In genomic region chr19:34253711-34254551, GRCh38 we compare ENCODE assay signal across 8 cellular contexts. TPM values are rescaled to one million over a fixed set of nuclear protein-coding genes. Genes with fewer than 3 reads are reported as not detected.
DNase-seq lines count a peak whose midpoint lies in the region; TF ChIP-seq lines count a peak whose summit lies in the region.

No MANE protein-coding gene starts in this region.

- H3K27ac ChIP-seq in neural cell (ENCODE audit: low read length) (peak overlapping the region; percentile 94), uterus (peak overlapping the region; percentile 95)

- no peaks in the 10 kb centered on the region for H4K20me1 ChIP-seq in neural cell (ENCODE audit: insufficient read depth)

- intact Hi-C loops in uterus (cut with DNase I; ENCODE audit: low total_unique reads): no loop called here

- no peaks in the 10 kb centered on the region for H3K9me2 ChIP-seq in neural cell (ENCODE audit: insufficient read depth, low read length)

- TF ChIP-seq POLR2A in uterus (IDR thresholded peaks at IDR 0.05): peak; percentile 83 to 86

- H3K36me3 ChIP-seq in neural cell (ENCODE audit: insufficient read depth, low read length): no peaks in the 10 kb centered on the region
- no peaks in the 10 kb centered on the region for H3K36me3 ChIP-seq in uterus

- H3K9ac ChIP-seq in neural cell (ENCODE audit: low read length): peak overlapping the region; percentile 91

- peak; percentile 10 for TF ChIP-seq RAD21 in neural cell (conservative IDR thresholded peaks at IDR 0.05)

- H3K27me3 ChIP-seq in neural cell (ENCODE audit: insufficient read depth, low read depth, low read length): no peaks in the 10 kb centered on the region
- H3K27me3 ChIP-seq in uterus: no peaks in the 10 kb centered on the region

- H3K4me3 ChIP-seq in HFF-Myc (replicated peaks; ENCODE audit: low read depth, low read length) (peak overlapping the region; percentile 70), fibroblast of the aortic adventitia (ENCODE audit: low read depth, low read length) (peak overlapping the region; percentile 80), neural cell (ENCODE audit: low read length) (peak overlapping the region; percentile 84), uterus (peak overlapping the region; percentile 90 to 92)

- peak overlapping the region; percentile 93 for H2AFZ ChIP-seq in neural cell (ENCODE audit: low read depth, low read length)

- no peak for TF ChIP-seq EP300 in neural cell (conservative IDR thresholded peaks at IDR 0.05; ENCODE audit: poor library complexity, severe bottlenecking)

- H3K4me2 ChIP-seq in neural cell (ENCODE audit: low read length): peak overlapping the region; percentile 73

- DNase-seq in SIG-M5 treated with dmso at 0.1 percent for 504 hours (lab: John Stamatoyannopoulos, UW; ENCODE audit: unreplicated experiment): peak; percentile 39
- no peak for DNase-seq in SIG-M5 (lab: John Stamatoyannopoulos, UW)
- no peak for DNase-seq in HFF-Myc (ENCODE audit: extremely low read depth, low read depth)
- DNase-seq in NCI-H146 treated with DMSO at 0.1 percent for 48 hours (lab: John Stamatoyannopoulos, UW; ENCODE audit: unreplicated experiment): peak; percentile 59
- DNase-seq in activated T-cell treated with anti-CD3 and anti-CD28 coated beads for 4 hours: peak; percentile 77
- DNase-seq in fibroblast of the aortic adventitia (ENCODE audit: low read depth): peak; percentile 35
- DNase-seq in uterus: peak; percentile 82 to 83

- no peak for TF ChIP-seq CTCF in HFF-Myc (IDR thresholded peaks at IDR 0.05; ENCODE audit: low read depth, low read length, missing control alignments)
- TF ChIP-seq CTCF in fibroblast of the aortic adventitia (IDR thresholded peaks at IDR 0.05; ENCODE audit: insufficient read depth, low read length): no peak
- no peak for TF ChIP-seq CTCF in neural cell (IDR thresholded peaks at IDR 0.05; ENCODE audit: poor library complexity, severe bottlenecking)
- TF ChIP-seq CTCF in uterus (IDR thresholded peaks at IDR 0.05): peak in 1 of 4 experiments; percentile 15

- H3K4me1 ChIP-seq in uterus: no peaks in the 10 kb centered on the region

- peaks cover 26% of the 10 kb centered on the region for H3K79me2 ChIP-seq in neural cell (replicated peaks; ENCODE audit: insufficient read depth, low read length)

- H3K9me3 ChIP-seq in neural cell (ENCODE audit: low read length) (no peaks in the 10 kb centered on the region), uterus (no peaks in the 10 kb centered on the region)

- H3F3A ChIP-seq in neural cell (ENCODE audit: insufficient read depth, low read length, poor library complexity, severe bottlenecking): no peaks in the 10 kb centered on the region

TF ChIP-seq in neural cell, 6 proteins besides CTCF, POLR2A, EP300 and RAD21:
- TF ChIP-seq TAF1 (IDR thresholded peaks at IDR 0.05; ENCODE audit: low read depth): no peak
- TF ChIP-seq REST (IDR thresholded peaks at IDR 0.05; ENCODE audit: borderline replicate concordance): peak; percentile 55
- TF ChIP-seq POLR2AphosphoS5 (IDR thresholded peaks at IDR 0.05): no peak
- peak; percentile 16 for TF ChIP-seq SMC3 (conservative IDR thresholded peaks at IDR 0.05; ENCODE audit: poor library complexity)

RNA-seq across cellular contexts. Expression of gene GARRE1, which starts 0.4 kb away (rescaled TPM):
- 8.0 and 13.9 TPM in 2 replicates for total RNA-seq in fibroblast of the aortic adventitia (ENCODE audit: low replicate concordance)
- 15.9 and 16.9 TPM in 2 replicates for polyA plus RNA-seq in neural cell
- polyA minus RNA-seq in neural cell: 38.5 and 42.6 TPM in 2 replicates
- total RNA-seq in uterus: 10 to 100 TPM; 22.4 to 54.6 (median 43.0) TPM

Comparison
In these comparisons a context has a peak if more than half of its experiments do, and no peak if none do; other contexts are left out.
1. DNase-seq: peak in SIG-M5 treated with dmso at 0.1 percent for 504 hours (single experiment), NCI-H146 treated with DMSO at 0.1 percent for 48 hours (single experiment), activated T-cell treated with anti-CD3 and anti-CD28 coated beads for 4 hours (single experiment), fibroblast of the aortic adventitia (single experiment) and uterus (2 of 2); none in SIG-M5 (single experiment) and HFF-Myc (single experiment).
2. Peak in every context shown above with its lines, with median percentiles within 50 percentile points of each other: H3K4me3 ChIP-seq.